In genomic region chr14:53951661-53952265, GRCh38 we compare ENCODE assay signal across 13 cellular contexts. TPM values are rescaled to one million over a fixed set of nuclear protein-coding genes. Genes with fewer than 3 reads are reported as not detected.
A peak's percentile ranks its signal among the peaks of the same experiment; 100 is the strongest.
DNase-seq lines count a peak whose midpoint lies in the region; ATAC-seq, FAIRE-seq and TF ChIP-seq lines count a peak whose summit lies in the region.
"Had no signal": no experiment of that assay in that cellular context is flagged by ENCODE, and none has a peak within 500 bp of the region (broad histone marks: within the 10 kb centered on the region; RNA-seq: fewer than 3 reads in every experiment).

No MANE protein-coding gene starts in this region.

- H3K27me3 ChIP-seq in endothelial cell of umbilical vein (ENCODE audit: control insufficient read depth in 2 of 2, insufficient read depth in 2 of 2, low read length in 2 of 2) (no peaks in the 10 kb centered on the region), mucosa of stomach (ENCODE audit: control insufficient read depth, insufficient read depth, low read length) (peaks cover 75% of the 10 kb centered on the region), upper lobe of right lung (peaks cover 10% of the 10 kb centered on the region)

- H3K4me3 ChIP-seq in endothelial cell of umbilical vein (replicated peaks in 1 of 3; ENCODE audit: insufficient read depth in 1 of 3, low read depth in 1 of 3, low read length in 3 of 3) (peak overlapping the region; percentile 58 to 99 (median 86)), mucosa of stomach (ENCODE audit: low read length) (peak overlapping the region; percentile 6), upper lobe of right lung (peak overlapping the region; percentile 70)

- H3K9me3 ChIP-seq in endothelial cell of umbilical vein (replicated peaks; ENCODE audit: control insufficient read depth, insufficient read depth, low read length) (no peaks in the 10 kb centered on the region), mucosa of stomach (ENCODE audit: control insufficient read depth, low read length) (no peaks in the 10 kb centered on the region), upper lobe of right lung (no peaks in the 10 kb centered on the region)

- H3K4me3 Mint-ChIP-seq in activated T-cell treated with anti-CD3 and anti-CD28 coated beads, Interleukin-2, amount 50 U/mL, for 24 hours = no peak overlapping the region

- H3K4me2 ChIP-seq in endothelial cell of umbilical vein (ENCODE audit: insufficient read depth, low read length) = peak overlapping the region; percentile 95

- H3K36me3 Mint-ChIP-seq in activated T-cell treated with anti-CD3 and anti-CD28 coated beads, Interleukin-2, amount 50 U/mL, for 24 hours (ENCODE audit: low read depth) = no peaks in the 10 kb centered on the region
- H3K36me3 Mint-ChIP-seq: activated naive CD4-positive, alpha-beta T cell treated with anti-CD3 and anti-CD28 coated beads, Interleukin-2, amount 50 U/mL, for 24 hours had no signal

- no TSS peak for BruUV-seq in endothelial cell of umbilical vein (replicated peaks; lab: Mats Ljungman, UMichigan)

- no peaks in the 10 kb centered on the region for H3K9me3 Mint-ChIP-seq in activated T-cell treated with anti-CD3 and anti-CD28 coated beads, Interleukin-2, amount 50 U/mL, for 24 hours
- H3K9me3 Mint-ChIP-seq: activated naive CD4-positive, alpha-beta T cell treated with anti-CD3 and anti-CD28 coated beads, Interleukin-2, amount 50 U/mL, for 24 hours; stimulated activated effector memory CD8-positive, alpha-beta T cell treated with anti-CD3 and anti-CD28 coated beads, Interleukin-12 subunit alpha, Interleukin-12 subunit beta, amount 100 ng/mL, for 72 hours had no signal

- no peak for TF ChIP-seq CTCF in endothelial cell of umbilical vein (IDR thresholded peaks at IDR 0.05; ENCODE audit: extremely low read depth in 1 of 2, insufficient read depth in 1 of 2, low read depth in 1 of 2, low read length in 2 of 2)
- no peak for TF ChIP-seq CTCF in upper lobe of right lung (IDR thresholded peaks at IDR 0.05)

- peaks cover 72% of the 10 kb centered on the region for H3K79me2 ChIP-seq in endothelial cell of umbilical vein (ENCODE audit: control insufficient read depth, insufficient read depth, low read length)

- TF ChIP-seq POLR2A in endothelial cell of umbilical vein (IDR thresholded peaks at IDR 0.05; ENCODE audit: low read depth, low read length) = no peak

- FAIRE-seq in endothelial cell of umbilical vein (lab: Jason Lieb, UNC) = peak; percentile 48
- FAIRE-seq: frontal cortex had no signal

- H2AFZ ChIP-seq in endothelial cell of umbilical vein (ENCODE audit: low read depth, low read length) = peak overlapping the region; percentile 23

- H3K27me3 Mint-ChIP-seq in activated T-cell treated with anti-CD3 and anti-CD28 coated beads, Interleukin-2, amount 50 U/mL, for 24 hours = peaks cover 94% of the 10 kb centered on the region

- dilution Hi-C loops in endothelial cell of umbilical vein (cut with MboI; ENCODE audit: extremely low pct_ligation_motif_present, low sequenced_read_pairs) = no loop called here

- H3K36me3 ChIP-seq in endothelial cell of umbilical vein (ENCODE audit: control insufficient read depth in 2 of 2, extremely low read depth in 1 of 2, insufficient read depth in 2 of 2, low read length in 2 of 2) (peaks cover 29 to 39% of the 10 kb centered on the region in 2 experiments), mucosa of stomach (ENCODE audit: control insufficient read depth, insufficient read depth, low read length) (no peaks in the 10 kb centered on the region), upper lobe of right lung (no peaks in the 10 kb centered on the region)

- DNase-seq in NCI-H1105 treated with DMSO at 0.1 percent for 48 hours (lab: John Stamatoyannopoulos, UW) (peak; percentile 26), NCI-H1105 (lab: John Stamatoyannopoulos, UW) (no peak), endothelial cell of umbilical vein (ENCODE audit: low read depth, low spot score) (peak; percentile 36), upper lobe of right lung (no peak), activated T-cell treated with anti-CD3 and anti-CD28 coated beads for 4 hours (no peak)
- DNase-seq in activated T-cell treated with anti-CD3 and anti-CD28 coated beads, Interleukin-2, amount 50 U/mL, for 24 hours = no peak
- DNase-seq: Kasumi-1 had no signal

- peak overlapping the region; percentile 43 for H3K27ac ChIP-seq in endothelial cell of umbilical vein (ENCODE audit: insufficient read depth, low read depth, low read length)
- H3K27ac ChIP-seq in upper lobe of right lung = no peak overlapping the region
- H3K27ac ChIP-seq: 22Rv1 had no signal

- ATAC-seq in upper lobe of right lung (no peak), GM21447 (IDR thresholded peaks at IDR 0.05; ENCODE audit: unreplicated experiment) (no peak)
- ATAC-seq: stimulated activated effector memory CD8-positive, alpha-beta T cell treated with anti-CD3 and anti-CD28 coated beads, Interleukin-12 subunit alpha, Interleukin-12 subunit beta, amount 100 ng/mL, for 72 hours had no signal

- H4K20me1 ChIP-seq in endothelial cell of umbilical vein (replicated peaks; ENCODE audit: control insufficient read depth, extremely low read depth, insufficient read depth, low read length) = peaks cover 3% of the 10 kb centered on the region

- POLR2A ChIA-PET in endothelial cell of umbilical vein (lab: Charles Lee) = interaction anchor here (1.4 kb wide), 1 partner anchor 71 kb away, joined by 7 read pairs; no protein-coding TSS in a partner anchor

- intact Hi-C loops in endothelial cell of umbilical vein (cut with micrococcal nuclease) = loop anchor here (2.0 to 5.0 kb wide), 2 partner anchors 237 to 584 kb away; no protein-coding TSS in a partner anchor
- intact Hi-C loops in upper lobe of right lung (cut with DNase I) = no loop called here

- peaks cover 34% of the 10 kb centered on the region for H3K4me1 Mint-ChIP-seq in activated T-cell treated with anti-CD3 and anti-CD28 coated beads, Interleukin-2, amount 50 U/mL, for 24 hours (ENCODE audit: low read depth)

- H3K27ac Mint-ChIP-seq in activated T-cell treated with anti-CD3 and anti-CD28 coated beads, Interleukin-2, amount 50 U/mL, for 24 hours = no peak overlapping the region
- H3K27ac Mint-ChIP-seq: activated naive CD4-positive, alpha-beta T cell treated with anti-CD3 and anti-CD28 coated beads, Interleukin-2, amount 50 U/mL, for 24 hours; stimulated activated effector memory CD8-positive, alpha-beta T cell treated with anti-CD3 and anti-CD28 coated beads, Interleukin-12 subunit alpha, Interleukin-12 subunit beta, amount 100 ng/mL, for 72 hours had no signal

- no peaks in the 10 kb centered on the region for H3K9me1 ChIP-seq in endothelial cell of umbilical vein (replicated peaks; ENCODE audit: control insufficient read depth, extremely low read depth, insufficient read depth, low read length)

- H3K9ac ChIP-seq in endothelial cell of umbilical vein (replicated peaks; ENCODE audit: extremely low read depth, insufficient read depth, low read length) = peak overlapping the region; percentile 88
- H3K9ac ChIP-seq in mucosa of stomach (ENCODE audit: low read length) = peak overlapping the region; percentile 53

- H3K4me1 ChIP-seq in endothelial cell of umbilical vein (ENCODE audit: control insufficient read depth, extremely low read depth, insufficient read depth, low read length) = peaks cover 31% of the 10 kb centered on the region
- peaks cover 28% of the 10 kb centered on the region for H3K4me1 ChIP-seq in mucosa of stomach (ENCODE audit: control insufficient read depth, insufficient read depth, low read length)
- peaks cover 4% of the 10 kb centered on the region for H3K4me1 ChIP-seq in upper lobe of right lung

- CTCF ChIA-PET in endothelial cell of umbilical vein (lab: Charles Lee) = interaction anchor here (1.0 to 9.0 kb wide), 10 partner anchors 14 to 414 kb away, joined by 3 to 80 read pairs (median 8); no protein-coding TSS in a partner anchor

TF ChIP-seq in endothelial cell of umbilical vein, 7 proteins besides CTCF, POLR2A, EP300 and RAD21:
- TF ChIP-seq GATA2 (IDR thresholded peaks at IDR 0.05; ENCODE audit: insufficient read depth, insufficient read length, low read depth, low read length) (no peak), JUN (IDR thresholded peaks at IDR 0.05; ENCODE audit: borderline replicate concordance, insufficient read depth, insufficient read length, low read depth) (no peak), EZH2 (IDR thresholded peaks at IDR 0.05; ENCODE audit: borderline replicate concordance, low read depth, low read length, severe bottlenecking) (no peak), POLR2AphosphoS5 (IDR thresholded peaks at IDR 0.05; ENCODE audit: insufficient read depth, low read depth, low read length) (no peak), FOS (IDR thresholded peaks at IDR 0.05; ENCODE audit: borderline replicate concordance, insufficient read depth, low read length) (no peak), MYC (IDR thresholded peaks at IDR 0.05; ENCODE audit: low read depth, low read length) (no peak)

RNA-seq across cellular contexts. Expression of gene BMP4, which starts 4.9 kb away (rescaled TPM):
- total RNA-seq in endothelial cell of umbilical vein (201 and 238 TPM in 2 replicates), upper lobe of right lung (12.3 TPM)
- polyA plus RNA-seq in endothelial cell of umbilical vein = 298 and 311 TPM in 2 replicates
- polyA plus RNA-seq in endothelial cell of umbilical vein (2011; cell fraction: cytosol; rRNA removed) = 258 and 307 TPM in 2 replicates
- polyA plus RNA-seq in endothelial cell of umbilical vein (2011; cell fraction: nucleus; rRNA removed) = 187 and 237 TPM in 2 replicates
- polyA plus RNA-seq in endothelial cell of umbilical vein (2012) = 178 and 199 TPM in 2 replicates
- 300 and 367 TPM in 2 replicates for polyA minus RNA-seq in endothelial cell of umbilical vein
- polyA minus RNA-seq in endothelial cell of umbilical vein (2011; cell fraction: cytosol; rRNA and poly(A)+ RNA removed) = not detected
- 100 and 117 TPM in 2 replicates for polyA minus RNA-seq in endothelial cell of umbilical vein (2011; cell fraction: nucleus; rRNA and poly(A)+ RNA removed)

Comparison
In these comparisons a context has a peak if more than half of its experiments do, and no peak if none do; other contexts are left out.
1. DNase-seq: peak in NCI-H1105 treated with DMSO at 0.1 percent for 48 hours (single experiment) and endothelial cell of umbilical vein (single experiment); none in NCI-H1105 (single experiment), upper lobe of right lung (single experiment), activated T-cell treated with anti-CD3 and anti-CD28 coated beads for 4 hours (single experiment) and activated T-cell treated with anti-CD3 and anti-CD28 coated beads, Interleukin-2, amount 50 U/mL, for 24 hours (single experiment).
2. H3K4me3 ChIP-seq: peak in every context shown above with its lines; median percentile 86 in endothelial cell of umbilical vein; 70 in upper lobe of right lung; 6 in mucosa of stomach.
3. RNA of gene BMP4, which starts 4.9 kb away (total RNA-seq): 201 to 238 TPM in endothelial cell of umbilical vein; 12.3 TPM in upper lobe of right lung (single experiment); every median in the first group is over 10 times any median in the second.